In the genomic region with DNA sequence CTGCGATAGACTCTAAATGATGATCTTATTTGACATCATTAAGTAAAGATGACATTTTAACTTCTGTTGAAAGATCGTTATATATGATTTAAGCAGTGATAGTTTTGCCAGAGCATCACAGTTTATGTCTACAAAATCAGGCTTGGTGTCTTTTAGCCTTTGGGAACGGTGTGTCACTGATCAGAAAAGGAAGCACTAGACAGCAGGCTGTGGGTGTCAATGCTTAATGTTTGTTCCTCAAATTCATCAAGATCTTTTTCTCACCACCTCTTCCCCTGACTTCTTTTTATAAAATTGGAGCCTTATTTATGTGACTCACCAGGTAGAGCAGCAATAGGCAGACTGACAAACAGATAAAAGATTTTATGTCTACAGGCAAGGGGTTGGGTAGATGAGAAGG, we compare ENCODE assay signal across 15 cellular contexts.
"Had no signal": no experiment of that assay in that cellular context is flagged by ENCODE, and none has a peak within 500 bp of the region (broad histone marks: within the 10 kb centered on the region; RNA-seq: fewer than 3 reads in every experiment).

No MANE protein-coding gene starts in this region.

- H3K36me3 ChIP-seq: esophagus squamous epithelium, neural progenitor cell, vagina had no signal

- DNase-seq: activated CD4-positive, alpha-beta memory T cell treated with anti-CD3 and anti-CD28 coated beads, Interleukin-2, amount 10 ng/mL, durations not matched to agents 7 days and 5 days; activated CD4-positive, alpha-beta T cell treated with anti-CD3 and anti-CD28 coated beads for 4 hours; activated CD8-positive, alpha-beta memory T cell treated with anti-CD3 and anti-CD28 coated beads, Interleukin-2, amount 10 ng/mL, durations not matched to agents 7 days and 5 days; activated naive CD4-positive, alpha-beta T cell treated with anti-CD3 and anti-CD28 coated beads for 36 hours; activated T-cell treated with anti-CD3 and anti-CD28 coated beads, Interleukin-2, amount 50 U/mL, for 1 hour; effector memory CD8-positive, alpha-beta T cell; esophagus squamous epithelium; left ventricle myocardium superior; psoas muscle; right cardiac atrium; stimulated activated CD4-positive, alpha-beta T cell treated with anti-CD3 and anti-CD28 coated beads, Interleukin-2, amount 100 ng/mL, for 24 hours; stimulated activated naive CD4-positive, alpha-beta T cell treated with Interleukin-2 at 50 U/mL for 16 hours; trophoblast cell had no signal

- H3K27ac ChIP-seq: esophagus squamous epithelium, neural progenitor cell, psoas muscle, vagina had no signal

- H3K4me1 ChIP-seq: esophagus squamous epithelium, neural progenitor cell, psoas muscle, vagina had no signal

- H3K27me3 ChIP-seq: esophagus squamous epithelium, neural progenitor cell, vagina had no signal

- H3K4me3 ChIP-seq: esophagus squamous epithelium, neural progenitor cell, psoas muscle, vagina had no signal

- H3K9me3 ChIP-seq: esophagus squamous epithelium, psoas muscle, vagina had no signal
